In the genomic region with DNA sequence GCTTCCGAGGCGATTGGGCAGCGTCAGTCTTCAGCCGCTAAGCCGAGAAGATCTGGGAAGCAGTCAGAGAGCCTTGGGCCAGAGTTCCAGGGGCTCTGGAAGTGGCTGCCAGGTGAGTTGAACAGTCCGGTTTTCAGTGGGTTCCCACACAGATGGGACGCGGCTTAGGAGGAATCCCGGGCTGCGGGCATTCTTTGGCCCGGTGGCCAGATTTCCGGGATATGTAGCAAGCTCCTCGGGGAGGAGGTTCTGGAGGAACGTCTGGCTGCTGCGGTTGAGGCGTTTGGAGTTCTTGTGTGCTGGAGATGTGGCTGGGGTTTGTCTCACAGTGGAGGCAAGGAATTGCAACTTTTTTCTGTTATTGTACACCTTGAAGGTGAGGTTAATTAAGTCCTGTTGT, we compare ENCODE assay signal across 7 cellular contexts.
DNase-seq lines count a peak whose midpoint lies in the region; ATAC-seq and TF ChIP-seq lines count a peak whose summit lies in the region.
"Not testable (repeated sequence)": the region's sequence is repeated elsewhere in the genome, so short reads cannot be mapped to it uniquely, and the experiment has no call there.

No MANE protein-coding gene starts in this region.

- H3K27me3 ChIP-seq in Caco-2 (replicated peaks; ENCODE audit: control insufficient read depth, insufficient read depth, low read length); H9 (ENCODE audit: insufficient read depth, low read length): not testable (repeated sequence)

- ATAC-seq in activated CD8-positive, alpha-beta T cell treated with anti-CD3 and anti-CD28 coated beads, Interleukin-2, amount 10 ng/mL, durations not matched to agents 7 days and 5 days; naive B cell (ENCODE audit: low read depth in 2 of 2): not testable (repeated sequence)

- H2BK12ac ChIP-seq in H9 (ENCODE audit: insufficient read length, low read depth, low read length) = not testable (repeated sequence)

- H4K91ac ChIP-seq in H9 (ENCODE audit: insufficient read length, low read depth, low read length) = not testable (repeated sequence)

- H3K4me2 ChIP-seq in H9 (ENCODE audit: insufficient read depth, insufficient read length, low read length) = not testable (repeated sequence)

- not testable (repeated sequence) for H3T11ph ChIP-seq in H9 (ENCODE audit: low read length)

- H3K23ac ChIP-seq in H9 (ENCODE audit: insufficient read length, low read depth, low read length) = not testable (repeated sequence)

- H3K27ac ChIP-seq in H9 (ENCODE audit: insufficient read length, low read depth, low read length) = not testable (repeated sequence)

- POLR2A ChIA-PET in Caco-2 (lab: Charles Lee); activated CD8-positive, alpha-beta T cell treated with anti-CD3 and anti-CD28 coated beads, Interleukin-2, amount 10 ng/mL, durations not matched to agents 7 days and 5 days (lab: Charles Lee): not testable (repeated sequence)

- not testable (repeated sequence) for H4K5ac ChIP-seq in H9 (ENCODE audit: insufficient read length, low read depth, low read length)

- not testable (repeated sequence) for H2BK15ac ChIP-seq in H9 (ENCODE audit: low read depth, low read length)

- CTCF ChIA-PET in Caco-2 (lab: Charles Lee); activated CD8-positive, alpha-beta T cell treated with anti-CD3 and anti-CD28 coated beads, Interleukin-2, amount 10 ng/mL, durations not matched to agents 7 days and 5 days (lab: Charles Lee): not testable (repeated sequence)

- no CpG with 5 or more reads among the region's 16 CpGs for WGBS in H9 (ENCODE audit: extremely low coverage, insufficient read length, low lambda C conversion rate)

- not testable (repeated sequence) for H3K18ac ChIP-seq in H9 (ENCODE audit: insufficient read length, low read depth, low read length)

- H3K4me1 ChIP-seq in Caco-2; H9 (ENCODE audit: insufficient read depth, low read length): not testable (repeated sequence)

- H3K9ac ChIP-seq in H9 (ENCODE audit: extremely low read depth, insufficient read length, low read length) = peak overlapping the region; percentile 31

- peaks cover 20% of the 10 kb centered on the region for H3K9me3 Mint-ChIP-seq in Caco-2 (ENCODE audit: unreplicated experiment)
- H3K9me3 Mint-ChIP-seq in H9 = peaks cover 12 to 20% of the 10 kb centered on the region in 2 experiments
- H3K9me3 Mint-ChIP-seq in activated CD8-positive, alpha-beta T cell treated with anti-CD3 and anti-CD28 coated beads, Interleukin-2, amount 10 ng/mL, durations not matched to agents 7 days and 5 days (ENCODE audit: insufficient read depth); naive B cell; type B pancreatic cell: not testable (repeated sequence)

- H2AK5ac ChIP-seq in H9 (ENCODE audit: insufficient read length, low read length) = not testable (repeated sequence)

- H3K4me3 Mint-ChIP-seq in Caco-2 (ENCODE audit: unreplicated experiment); activated CD8-positive, alpha-beta T cell treated with anti-CD3 and anti-CD28 coated beads, Interleukin-2, amount 10 ng/mL, durations not matched to agents 7 days and 5 days; naive B cell: not testable (repeated sequence)
- H3K4me3 Mint-ChIP-seq in H9 (peak overlapping the region in 1 of 2 experiments; percentile 75; a peak in 2 of 5 replicates), type B pancreatic cell (peak overlapping the region; percentile 14)

- H3K27ac Mint-ChIP-seq in Caco-2 (ENCODE audit: unreplicated experiment) (peak overlapping the region; percentile 49), H9 (peak overlapping the region in 1 of 3 experiments; percentile 94; a peak in 2 of 7 replicates), naive B cell (peak overlapping the region in 4 of 6 donors; percentile 42 to 85 (median 58))
- H3K27ac Mint-ChIP-seq in activated CD8-positive, alpha-beta T cell treated with anti-CD3 and anti-CD28 coated beads, Interleukin-2, amount 10 ng/mL, durations not matched to agents 7 days and 5 days = peak overlapping the region; percentile 40
- not testable (repeated sequence) for H3K27ac Mint-ChIP-seq in type B pancreatic cell

- not testable (repeated sequence) for BruUV-seq in Caco-2 (replicated peaks; lab: Mats Ljungman, UMichigan)

- not testable (repeated sequence) for TF ChIP-seq CTCF in Caco-2 (IDR thresholded peaks at IDR 0.05; ENCODE audit: insufficient read depth in 1 of 2, low read depth in 1 of 2, low read length in 1 of 2, severe bottlenecking in 1 of 2, unreplicated experiment in 1 of 2); H9 (conservative IDR thresholded peaks at IDR 0.05); type B pancreatic cell (conservative IDR thresholded peaks at IDR 0.05)

- H2BK120ac ChIP-seq in H9 (ENCODE audit: low read depth, low read length, poor library complexity, severe bottlenecking) = not testable (repeated sequence)

- H3K23me2 ChIP-seq in H9 (ENCODE audit: insufficient read length, low read depth, low read length, poor library complexity, severe bottlenecking) = not testable (repeated sequence)

- not testable (repeated sequence) for H3K36me3 ChIP-seq in Caco-2 (ENCODE audit: control insufficient read depth, insufficient read depth, low read length)

- not testable (repeated sequence) for H2BK20ac ChIP-seq in H9 (ENCODE audit: low read depth, low read length, poor library complexity, severe bottlenecking)

- not testable (repeated sequence) for H4K8ac ChIP-seq in H9 (replicated peaks; ENCODE audit: insufficient read length, low read depth, low read length)

- not testable (repeated sequence) for H3K9me3 ChIP-seq in Caco-2; H9 (ENCODE audit: control insufficient read depth, low read depth, low read length)

- DNase-seq in Caco-2; H9; activated CD8-positive, alpha-beta T cell treated with anti-CD3 and anti-CD28 coated beads, Interleukin-2, amount 10 ng/mL, durations not matched to agents 7 days and 5 days; naive B cell; type B pancreatic cell (ENCODE audit: extremely low spot score, unreplicated experiment): not testable (repeated sequence)
- peak; percentile 55 for DNase-seq in NCI-H82 (lab: John Stamatoyannopoulos, UW)

- H3K56ac ChIP-seq in H9 (ENCODE audit: insufficient read length, low read depth, low read length) = not testable (repeated sequence)

- H3K79me2 ChIP-seq in H9 (ENCODE audit: insufficient read depth, low read length) = not testable (repeated sequence)

- not testable (repeated sequence) for H3K14ac ChIP-seq in H9 (ENCODE audit: insufficient read depth, low read length)

- not testable (repeated sequence) for H3K36me3 Mint-ChIP-seq in Caco-2 (ENCODE audit: insufficient read depth, unreplicated experiment); activated CD8-positive, alpha-beta T cell treated with anti-CD3 and anti-CD28 coated beads, Interleukin-2, amount 10 ng/mL, durations not matched to agents 7 days and 5 days (ENCODE audit: low read depth); naive B cell; type B pancreatic cell
- peaks cover 16 to 53% (median 18%) of the 10 kb centered on the region in 3 experiments for H3K36me3 Mint-ChIP-seq in H9 (ENCODE audit: insufficient read depth in 1 of 3, low read depth in 3 of 3)

- intact Hi-C loops in Caco-2 (cut with micrococcal nuclease; ENCODE audit: unreplicated experiment) = not testable (repeated sequence)

- not testable (repeated sequence) for H2AFZ ChIP-seq in H9 (ENCODE audit: low read length)

- not testable (repeated sequence) for H3K4me3 ChIP-seq in Caco-2 (ENCODE audit: low read depth, low read length)
- H3K4me3 ChIP-seq in iPS-11a (ENCODE audit: low read depth, low read length) = peak overlapping the region; percentile 39

- not testable (repeated sequence) for H4K20me1 ChIP-seq in H9 (ENCODE audit: control insufficient read depth, insufficient read depth, insufficient read length)

- H3K4me1 Mint-ChIP-seq in Caco-2 (ENCODE audit: low read depth, unreplicated experiment) = peaks cover 16% of the 10 kb centered on the region
- H3K4me1 Mint-ChIP-seq in H9 = peaks cover 27 to 75% of the 10 kb centered on the region in 2 experiments
- not testable (repeated sequence) for H3K4me1 Mint-ChIP-seq in activated CD8-positive, alpha-beta T cell treated with anti-CD3 and anti-CD28 coated beads, Interleukin-2, amount 10 ng/mL, durations not matched to agents 7 days and 5 days (ENCODE audit: low read depth); type B pancreatic cell (ENCODE audit: unreplicated experiment)
- H3K4me1 Mint-ChIP-seq in naive B cell = peaks cover 5 to 11% (median 7%) of the 10 kb centered on the region in 3 donors

- H3K4ac ChIP-seq in H9 (ENCODE audit: low read depth, low read length) = not testable (repeated sequence)

- H2BK5ac ChIP-seq in H9 (ENCODE audit: insufficient read length, low read length) = not testable (repeated sequence)

- not testable (repeated sequence) for H3K27me3 Mint-ChIP-seq in Caco-2 (ENCODE audit: insufficient read depth, unreplicated experiment); H9 (ENCODE audit: low read depth); activated CD8-positive, alpha-beta T cell treated with anti-CD3 and anti-CD28 coated beads, Interleukin-2, amount 10 ng/mL, durations not matched to agents 7 days and 5 days (ENCODE audit: low read depth); naive B cell
- peaks cover 39% of the 10 kb centered on the region for H3K27me3 Mint-ChIP-seq in type B pancreatic cell

- H3K79me1 ChIP-seq in H9 (ENCODE audit: insufficient read depth, low read depth, low read length, poor library complexity, severe bottlenecking) = not testable (repeated sequence)
